In the genomic region with DNA sequence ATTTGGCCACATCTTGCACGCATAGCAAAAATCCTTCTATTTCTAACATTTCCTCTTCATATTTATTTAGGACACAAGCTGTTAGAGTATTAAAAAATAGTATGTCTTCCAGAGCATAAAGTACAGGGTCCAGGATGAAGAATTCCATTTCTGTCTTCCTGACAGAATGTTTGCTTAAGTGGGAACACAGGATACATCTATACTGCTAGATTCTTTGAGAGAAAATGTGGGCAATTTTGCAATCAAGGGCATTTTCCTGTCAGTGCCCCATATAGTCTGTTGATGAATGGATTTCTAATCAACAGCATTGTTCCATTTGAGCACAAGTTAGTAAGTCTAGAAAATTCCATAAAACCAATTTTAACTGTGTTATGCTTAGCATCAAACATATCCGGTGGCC, we compare ENCODE assay signal across 1 cellular context.
TF ChIP-seq lines count a peak whose summit lies in the region.

No MANE protein-coding gene starts in this region.

TF ChIP-seq in HepG2, 621 proteins besides CTCF, POLR2A, EP300 and RAD21 (continued from another document):
- TF ChIP-seq, protein P1, sequence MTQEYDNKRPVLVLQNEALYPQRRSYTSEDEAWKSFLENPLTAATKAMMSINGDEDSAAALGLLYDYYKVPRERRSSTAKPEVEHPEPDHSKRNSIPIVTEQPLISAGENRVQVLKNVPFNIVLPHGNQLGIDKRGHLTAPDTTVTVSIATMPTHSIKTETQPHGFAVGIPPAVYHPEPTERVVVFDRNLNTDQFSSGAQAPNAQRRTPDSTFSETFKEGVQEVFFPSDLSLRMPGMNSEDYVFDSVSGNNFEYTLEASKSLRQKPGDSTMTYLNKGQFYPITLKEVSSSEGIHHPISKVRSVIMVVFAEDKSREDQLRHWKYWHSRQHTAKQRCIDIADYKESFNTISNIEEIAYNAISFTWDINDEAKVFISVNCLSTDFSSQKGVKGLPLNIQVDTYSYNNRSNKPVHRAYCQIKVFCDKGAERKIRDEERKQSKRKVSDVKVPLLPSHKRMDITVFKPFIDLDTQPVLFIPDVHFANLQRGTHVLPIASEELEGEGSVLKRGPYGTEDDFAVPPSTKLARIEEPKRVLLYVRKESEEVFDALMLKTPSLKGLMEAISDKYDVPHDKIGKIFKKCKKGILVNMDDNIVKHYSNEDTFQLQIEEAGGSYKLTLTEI (CRISPR knock-in tag; conservative IDR thresholded peaks at IDR 0.05): no peak
- TF ChIP-seq GATAD2A (CRISPR knock-in tag; IDR thresholded peaks at IDR 0.05) (no peak), LRRFIP1 (CRISPR knock-in tag; conservative IDR thresholded peaks at IDR 0.05) (no peak), ZNF781 (CRISPR knock-in tag; IDR thresholded peaks at IDR 0.05; ENCODE audit: borderline replicate concordance, not compliant biosample characterization) (no peak), CCAR2 (optimal IDR thresholded peaks at IDR 0.05; ENCODE audit: low read depth, low read length) (no peak), ZNF235 (CRISPR knock-in tag; IDR thresholded peaks at IDR 0.05; ENCODE audit: borderline replicate concordance) (no peak), ATF7 (IDR thresholded peaks at IDR 0.05) (no peak), ATF7 (CRISPR knock-in tag; IDR thresholded peaks at IDR 0.05) (no peak), HOXD1 (CRISPR knock-in tag; IDR thresholded peaks at IDR 0.05) (no peak), ZBED4 (CRISPR knock-in tag; IDR thresholded peaks at IDR 0.05; ENCODE audit: borderline replicate concordance) (no peak), ZNF629 (CRISPR knock-in tag; conservative IDR thresholded peaks at IDR 0.05) (no peak), SIX4 (CRISPR knock-in tag; IDR thresholded peaks at IDR 0.05) (no peak), ZFP36 (IDR thresholded peaks at IDR 0.05; ENCODE audit: borderline replicate concordance, low read depth, low read length, partially characterized antibody) (no peak), GLMP (CRISPR knock-in tag; IDR thresholded peaks at IDR 0.05; ENCODE audit: borderline replicate concordance) (no peak), HNF4A (CRISPR knock-in tag; IDR thresholded peaks at IDR 0.05) (peak; percentile 21; the same call in 1 of the 2 replicates), IRF2 (CRISPR knock-in tag; IDR thresholded peaks at IDR 0.05) (no peak), ASH2L (IDR thresholded peaks at IDR 0.05; ENCODE audit: insufficient read length, low read depth, low read length) (no peak), REL (CRISPR knock-in tag; conservative IDR thresholded peaks at IDR 0.05) (no peak), ZSCAN31 (CRISPR knock-in tag; IDR thresholded peaks at IDR 0.05; ENCODE audit: low read depth) (no peak), ARID5B (CRISPR knock-in tag; IDR thresholded peaks at IDR 0.05) (peak; percentile 71; the same call in 1 of the 2 replicates), ZNF468 (CRISPR knock-in tag; IDR thresholded peaks at IDR 0.05) (no peak), MIER2 (CRISPR knock-in tag; IDR thresholded peaks at IDR 0.05) (no peak), ONECUT2 (CRISPR knock-in tag; IDR thresholded peaks at IDR 0.05) (no peak), EED (CRISPR knock-in tag; IDR thresholded peaks at IDR 0.05) (no peak), ZNF607 (CRISPR knock-in tag; IDR thresholded peaks at IDR 0.05; ENCODE audit: borderline replicate concordance) (no peak), ZNF567 (CRISPR knock-in tag; IDR thresholded peaks at IDR 0.05; ENCODE audit: borderline replicate concordance) (no peak), ISL2 (CRISPR knock-in tag; IDR thresholded peaks at IDR 0.05) (0 out of 2 replicates have a peak, but pooled peaks have one; percentile 33), ZNF891 (CRISPR knock-in tag; IDR thresholded peaks at IDR 0.05) (no peak)
- TF ChIP-seq, protein P2, sequence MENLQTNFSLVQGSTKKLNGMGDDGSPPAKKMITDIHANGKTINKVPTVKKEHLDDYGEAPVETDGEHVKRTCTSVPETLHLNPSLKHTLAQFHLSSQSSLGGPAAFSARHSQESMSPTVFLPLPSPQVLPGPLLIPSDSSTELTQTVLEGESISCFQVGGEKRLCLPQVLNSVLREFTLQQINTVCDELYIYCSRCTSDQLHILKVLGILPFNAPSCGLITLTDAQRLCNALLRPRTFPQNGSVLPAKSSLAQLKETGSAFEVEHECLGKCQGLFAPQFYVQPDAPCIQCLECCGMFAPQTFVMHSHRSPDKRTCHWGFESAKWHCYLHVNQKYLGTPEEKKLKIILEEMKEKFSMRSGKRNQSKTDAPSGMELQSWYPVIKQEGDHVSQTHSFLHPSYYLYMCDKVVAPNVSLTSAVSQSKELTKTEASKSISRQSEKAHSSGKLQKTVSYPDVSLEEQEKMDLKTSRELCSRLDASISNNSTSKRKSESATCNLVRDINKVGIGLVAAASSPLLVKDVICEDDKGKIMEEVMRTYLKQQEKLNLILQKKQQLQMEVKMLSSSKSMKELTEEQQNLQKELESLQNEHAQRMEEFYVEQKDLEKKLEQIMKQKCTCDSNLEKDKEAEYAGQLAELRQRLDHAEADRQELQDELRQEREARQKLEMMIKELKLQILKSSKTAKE (CRISPR knock-in tag; IDR thresholded peaks at IDR 0.05; ENCODE audit: borderline replicate concordance): no peak
- TF ChIP-seq, protein P3, sequence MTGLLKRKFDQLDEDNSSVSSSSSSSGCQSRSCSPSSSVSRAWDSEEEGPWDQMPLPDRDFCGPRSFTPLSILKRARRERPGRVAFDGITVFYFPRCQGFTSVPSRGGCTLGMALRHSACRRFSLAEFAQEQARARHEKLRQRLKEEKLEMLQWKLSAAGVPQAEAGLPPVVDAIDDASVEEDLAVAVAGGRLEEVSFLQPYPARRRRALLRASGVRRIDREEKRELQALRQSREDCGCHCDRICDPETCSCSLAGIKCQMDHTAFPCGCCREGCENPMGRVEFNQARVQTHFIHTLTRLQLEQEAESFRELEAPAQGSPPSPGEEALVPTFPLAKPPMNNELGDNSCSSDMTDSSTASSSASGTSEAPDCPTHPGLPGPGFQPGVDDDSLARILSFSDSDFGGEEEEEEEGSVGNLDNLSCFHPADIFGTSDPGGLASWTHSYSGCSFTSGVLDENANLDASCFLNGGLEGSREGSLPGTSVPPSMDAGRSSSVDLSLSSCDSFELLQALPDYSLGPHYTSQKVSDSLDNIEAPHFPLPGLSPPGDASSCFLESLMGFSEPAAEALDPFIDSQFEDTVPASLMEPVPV (CRISPR knock-in tag; IDR thresholded peaks at IDR 0.05): no peak
- TF ChIP-seq, protein P4, sequence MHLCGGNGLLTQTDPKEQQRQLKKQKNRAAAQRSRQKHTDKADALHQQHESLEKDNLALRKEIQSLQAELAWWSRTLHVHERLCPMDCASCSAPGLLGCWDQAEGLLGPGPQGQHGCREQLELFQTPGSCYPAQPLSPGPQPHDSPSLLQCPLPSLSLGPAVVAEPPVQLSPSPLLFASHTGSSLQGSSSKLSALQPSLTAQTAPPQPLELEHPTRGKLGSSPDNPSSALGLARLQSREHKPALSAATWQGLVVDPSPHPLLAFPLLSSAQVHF (CRISPR knock-in tag; IDR thresholded peaks at IDR 0.05): no peak
- TF ChIP-seq, protein P5, sequence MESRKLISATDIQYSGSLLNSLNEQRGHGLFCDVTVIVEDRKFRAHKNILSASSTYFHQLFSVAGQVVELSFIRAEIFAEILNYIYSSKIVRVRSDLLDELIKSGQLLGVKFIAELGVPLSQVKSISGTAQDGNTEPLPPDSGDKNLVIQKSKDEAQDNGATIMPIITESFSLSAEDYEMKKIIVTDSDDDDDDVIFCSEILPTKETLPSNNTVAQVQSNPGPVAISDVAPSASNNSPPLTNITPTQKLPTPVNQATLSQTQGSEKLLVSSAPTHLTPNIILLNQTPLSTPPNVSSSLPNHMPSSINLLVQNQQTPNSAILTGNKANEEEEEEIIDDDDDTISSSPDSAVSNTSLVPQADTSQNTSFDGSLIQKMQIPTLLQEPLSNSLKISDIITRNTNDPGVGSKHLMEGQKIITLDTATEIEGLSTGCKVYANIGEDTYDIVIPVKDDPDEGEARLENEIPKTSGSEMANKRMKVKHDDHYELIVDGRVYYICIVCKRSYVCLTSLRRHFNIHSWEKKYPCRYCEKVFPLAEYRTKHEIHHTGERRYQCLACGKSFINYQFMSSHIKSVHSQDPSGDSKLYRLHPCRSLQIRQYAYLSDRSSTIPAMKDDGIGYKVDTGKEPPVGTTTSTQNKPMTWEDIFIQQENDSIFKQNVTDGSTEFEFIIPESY (CRISPR knock-in tag; IDR thresholded peaks at IDR 0.05): no peak
